1 cellular context compared by ENCODE assay signal in genomic region chr20:33232486-33233072, GRCh38.
TF ChIP-seq lines count a peak whose summit lies in the region.

No MANE protein-coding gene starts in this region.

TF ChIP-seq in SK-N-SH treated with all-trans-retinoic acid at 6 μM for 48 hours, 23 proteins besides CTCF, POLR2A, EP300 and RAD21 (continued from another document):
- TF ChIP-seq TSHZ2 (CRISPR knock-in tag; IDR thresholded peaks at IDR 0.05) (no peak), POU6F1 (CRISPR knock-in tag; IDR thresholded peaks at IDR 0.05; ENCODE audit: borderline replicate concordance, low read depth) (no peak), ISL1 (CRISPR knock-in tag; IDR thresholded peaks at IDR 0.05) (no peak), ESRRG (CRISPR knock-in tag; IDR thresholded peaks at IDR 0.05) (no peak), ARNTL (CRISPR knock-in tag; IDR thresholded peaks at IDR 0.05; ENCODE audit: borderline replicate concordance, low read depth) (no peak), OSR1 (CRISPR knock-in tag; IDR thresholded peaks at IDR 0.05) (no peak), RARB (CRISPR knock-in tag; IDR thresholded peaks at IDR 0.05) (no peak), ZNF70 (CRISPR knock-in tag; IDR thresholded peaks at IDR 0.05) (no peak), ZFP30 (CRISPR knock-in tag; IDR thresholded peaks at IDR 0.05) (no peak), CSRNP3 (CRISPR knock-in tag; IDR thresholded peaks at IDR 0.05) (no peak), CSDC2 (CRISPR knock-in tag; IDR thresholded peaks at IDR 0.05) (no peak), PPARA (CRISPR knock-in tag; IDR thresholded peaks at IDR 0.05; ENCODE audit: borderline replicate concordance) (no peak)
